ENCODE assay signal across 1 cellular context in genomic region chr18:44789704-44790103, GRCh38.
TF ChIP-seq lines count a peak whose summit lies in the region.

No MANE protein-coding gene starts in this region.

TF ChIP-seq in GM23338, 12 proteins besides CTCF, POLR2A, EP300 and RAD21 (continued from another document):
- TF ChIP-seq REST (IDR thresholded peaks at IDR 0.05; ENCODE audit: unreplicated experiment) (no peak), ZNF462 (CRISPR knock-in tag; IDR thresholded peaks at IDR 0.05) (no peak), STAT1 (IDR thresholded peaks at IDR 0.05; ENCODE audit: unreplicated experiment) (no peak), ZNF114 (CRISPR knock-in tag; IDR thresholded peaks at IDR 0.05) (no peak), ZNF331 (CRISPR knock-in tag; IDR thresholded peaks at IDR 0.05; ENCODE audit: low read depth) (no peak)
